24 cellular contexts compared by ENCODE assay signal in genomic region chr6:64034840-64035656, GRCh38.
A peak's percentile ranks its signal among the peaks of the same experiment; 100 is the strongest.
DNase-seq lines count a peak whose midpoint lies in the region; ATAC-seq, FAIRE-seq and TF ChIP-seq lines count a peak whose summit lies in the region.
"Had no signal": no experiment of that assay in that cellular context is flagged by ENCODE, and none has a peak within 500 bp of the region (broad histone marks: within the 10 kb centered on the region; RNA-seq: fewer than 3 reads in every experiment).

No MANE protein-coding gene starts in this region.

- peaks cover 14% of the 10 kb centered on the region for H3K4me1 ChIP-seq in foreskin keratinocyte
- H3K4me1 ChIP-seq: BLaER1 treated with 17β-estradiol and CSF1 and Interleukin-3, amounts not matched to agents 10 nM and 100 nM; esophagus squamous epithelium; testis had no signal

- H3K27me3 ChIP-seq in foreskin keratinocyte = no peaks in the 10 kb centered on the region
- H3K27me3 ChIP-seq: BLaER1 treated with 17β-estradiol and CSF1 and Interleukin-3, amounts not matched to agents 10 nM and 100 nM; dorsolateral prefrontal cortex; esophagus squamous epithelium; testis had no signal

- peak overlapping the region; percentile 87 for H3K27ac ChIP-seq in foreskin keratinocyte
- H3K27ac ChIP-seq: BLaER1 treated with 17β-estradiol and CSF1 and Interleukin-3, amounts not matched to agents 10 nM and 100 nM; dorsolateral prefrontal cortex; esophagus squamous epithelium; SK-N-MC; testis had no signal

- DNase-seq in HTR-8/SVneo (ENCODE audit: insufficient read length, low spot score) (peak; percentile 21), amniotic epithelial cell (ENCODE audit: low read depth) (peak; percentile 93), foreskin keratinocyte (peak; percentile 89 to 95), type B pancreatic cell (ENCODE audit: extremely low spot score, unreplicated experiment) (no peak), NCI-H146 (lab: John Stamatoyannopoulos, UW) (no peak), NCI-H1417 (lab: John Stamatoyannopoulos, UW) (no peak)
- DNase-seq: activated CD8-positive, alpha-beta memory T cell treated with anti-CD3 and anti-CD28 coated beads for 24 hours; DMS 273 treated with DMSO at 0.1 percent for 48 hours; dorsolateral prefrontal cortex; esophagus squamous epithelium; HFFc6; kidney glomerular epithelial cell; NCI-H2029; NCI-H524 treated with DMSO at 0.1 percent for 48 hours; retina; T1000; testis had no signal

- no peak for FAIRE-seq in HTR-8/SVneo (lab: Jason Lieb, UNC)
- FAIRE-seq: G401.6 had no signal

- no peaks in the 10 kb centered on the region for H3K36me3 Mint-ChIP-seq in type B pancreatic cell
- H3K36me3 Mint-ChIP-seq: activated naive CD4-positive, alpha-beta T cell treated with anti-CD3 and anti-CD28 coated beads, Interleukin-2, amount 50 U/mL, for 72 hours had no signal

- H3K27ac Mint-ChIP-seq in type B pancreatic cell = peak overlapping the region; percentile 88
- H3K27ac Mint-ChIP-seq: activated naive CD4-positive, alpha-beta T cell treated with anti-CD3 and anti-CD28 coated beads, Interleukin-2, amount 50 U/mL, for 72 hours; HFFc6 had no signal

- no peak for TF ChIP-seq CTCF in foreskin keratinocyte (conservative IDR thresholded peaks at IDR 0.05)
- TF ChIP-seq CTCF in type B pancreatic cell (conservative IDR thresholded peaks at IDR 0.05) = no peak

- no peak overlapping the region for H3K4me3 Mint-ChIP-seq in type B pancreatic cell
- H3K4me3 Mint-ChIP-seq: HFFc6, neural crest cell had no signal

- H3K4me1 Mint-ChIP-seq in type B pancreatic cell (ENCODE audit: unreplicated experiment) = peaks cover 4% of the 10 kb centered on the region
- H3K4me1 Mint-ChIP-seq: neural crest cell had no signal

- ATAC-seq in foreskin keratinocyte (peak; percentile 99), HG02981 (IDR thresholded peaks at IDR 0.05; ENCODE audit: unreplicated experiment) (no peak)
- ATAC-seq: activated CD4-positive, CD25-positive, alpha-beta regulatory T cell treated with anti-CD3 and anti-CD28 coated beads, Interleukin-2, amount 50 U/mL, for 24 hours; activated naive CD4-positive, alpha-beta T cell treated with anti-CD3 and anti-CD28 coated beads, Interleukin-2, amount 50 U/mL, for 72 hours had no signal

- H3K9me3 Mint-ChIP-seq in type B pancreatic cell = peaks cover 6% of the 10 kb centered on the region
- H3K9me3 Mint-ChIP-seq: neural crest cell had no signal

- H3K27me3 Mint-ChIP-seq in type B pancreatic cell = no peaks in the 10 kb centered on the region

Comparison
In these comparisons a context has a peak if more than half of its experiments do, and no peak if none do; other contexts are left out.
1. DNase-seq: peak in HTR-8/SVneo (single experiment), amniotic epithelial cell (single experiment) and foreskin keratinocyte (2 of 2); none in type B pancreatic cell (single experiment), NCI-H146 (single experiment) and NCI-H1417 (0 of 3).